In the genomic region with DNA sequence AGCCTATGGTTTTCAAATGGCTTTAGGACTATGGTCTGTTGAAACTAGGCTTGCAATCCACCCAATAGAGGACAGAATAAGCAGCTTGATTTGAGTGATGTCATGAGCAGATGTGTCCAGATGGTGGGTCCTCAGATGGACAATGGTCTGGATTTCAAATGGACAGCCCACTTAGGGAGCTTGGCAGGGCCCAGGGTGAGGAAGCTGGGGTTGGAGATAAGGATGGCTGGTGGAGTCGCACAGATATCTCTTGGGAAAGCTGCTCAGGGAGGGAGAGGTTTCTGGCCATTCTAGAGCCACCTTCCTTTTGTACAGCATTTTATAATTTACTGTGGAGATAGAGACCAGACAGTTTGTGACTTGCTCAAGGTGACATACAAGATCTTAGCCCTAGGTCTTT, we compare ENCODE assay signal across 1 cellular context.
A peak's percentile ranks its signal among the peaks of the same experiment; 100 is the strongest.
TF ChIP-seq lines count a peak whose summit lies in the region.

No MANE protein-coding gene starts in this region.

TF ChIP-seq in K562, 482 proteins besides CTCF, POLR2A, EP300 and RAD21 (continued from another document and continues in another):
- TF ChIP-seq, protein P1, sequence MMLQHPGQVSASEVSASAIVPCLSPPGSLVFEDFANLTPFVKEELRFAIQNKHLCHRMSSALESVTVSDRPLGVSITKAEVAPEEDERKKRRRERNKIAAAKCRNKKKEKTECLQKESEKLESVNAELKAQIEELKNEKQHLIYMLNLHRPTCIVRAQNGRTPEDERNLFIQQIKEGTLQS (IDR thresholded peaks at IDR 0.05) = peak; percentile 28; the same call in 1 of the 2 replicates
- TF ChIP-seq, protein P1 (CRISPR knock-in tag; conservative IDR thresholded peaks at IDR 0.05) = no peak
- TF ChIP-seq CREB3L1 (IDR thresholded peaks at IDR 0.05; ENCODE audit: borderline replicate concordance, low read depth) = no peak
- TF ChIP-seq ZNF592 (IDR thresholded peaks at IDR 0.05) = no peak
- TF ChIP-seq OTX1 (CRISPR knock-in tag; IDR thresholded peaks at IDR 0.05) = 0 out of 2 replicates have a peak, but pooled peaks have one; percentile 9
- no peak for TF ChIP-seq YY1 (IDR thresholded peaks at IDR 0.05; ENCODE audit: borderline replicate concordance in 1 of 3, control insufficient read depth in 1 of 3, extremely low read depth in 1 of 3, insufficient read depth in 3 of 3, insufficient read length in 1 of 3, insufficient replicate concordance in 2 of 3, low read depth in 1 of 3, low read length in 2 of 3)
- no peak for TF ChIP-seq ZNF212 (CRISPR knock-in tag; IDR thresholded peaks at IDR 0.05)
- TF ChIP-seq HNRNPK (IDR thresholded peaks at IDR 0.05; ENCODE audit: low read depth, low read length, poor library complexity, severe bottlenecking) = no peak
- TF ChIP-seq JUND (IDR thresholded peaks at IDR 0.05; ENCODE audit: borderline replicate concordance, low read depth, low read length) = peak; percentile 12; the same call in 1 of the 2 replicates
- TF ChIP-seq JUND (tag; IDR thresholded peaks at IDR 0.05; ENCODE audit: borderline replicate concordance, low read depth, low read length) = no peak
- 0 out of 2 replicates have a peak, but pooled peaks have one; percentile 19 for TF ChIP-seq ZNF583 (CRISPR knock-in tag; IDR thresholded peaks at IDR 0.05)
- no peak for TF ChIP-seq KDM2B (CRISPR knock-in tag; IDR thresholded peaks at IDR 0.05)
- TF ChIP-seq ZMIZ1 (IDR thresholded peaks at IDR 0.05; ENCODE audit: low read depth in 2 of 2, low read length in 2 of 2) = no peak
- TF ChIP-seq ETV1 (tag; conservative IDR thresholded peaks at IDR 0.05; ENCODE audit: low read depth) = peak; percentile 14; the same call in 1 of the 2 replicates
- TF ChIP-seq ZNF717 (CRISPR knock-in tag; IDR thresholded peaks at IDR 0.05) = no peak
- TF ChIP-seq L3MBTL2 (IDR thresholded peaks at IDR 0.05) = no peak
- peak; percentile 88 for TF ChIP-seq CBFA2T2 (conservative IDR thresholded peaks at IDR 0.05)
- TF ChIP-seq CHD4 (IDR thresholded peaks at IDR 0.05; ENCODE audit: insufficient read depth, insufficient replicate concordance, low read depth, low read length, poor library complexity, severe bottlenecking) = no peak
- no peak for TF ChIP-seq ZNF696 (CRISPR knock-in tag; conservative IDR thresholded peaks at IDR 0.05)
- peak; percentile 58; the same call in 1 of the 2 replicates for TF ChIP-seq SMARCA4 (IDR thresholded peaks at IDR 0.05)
- TF ChIP-seq CBFA2T3 (IDR thresholded peaks at IDR 0.05) = peak; percentile 91
- TF ChIP-seq, protein P2, sequence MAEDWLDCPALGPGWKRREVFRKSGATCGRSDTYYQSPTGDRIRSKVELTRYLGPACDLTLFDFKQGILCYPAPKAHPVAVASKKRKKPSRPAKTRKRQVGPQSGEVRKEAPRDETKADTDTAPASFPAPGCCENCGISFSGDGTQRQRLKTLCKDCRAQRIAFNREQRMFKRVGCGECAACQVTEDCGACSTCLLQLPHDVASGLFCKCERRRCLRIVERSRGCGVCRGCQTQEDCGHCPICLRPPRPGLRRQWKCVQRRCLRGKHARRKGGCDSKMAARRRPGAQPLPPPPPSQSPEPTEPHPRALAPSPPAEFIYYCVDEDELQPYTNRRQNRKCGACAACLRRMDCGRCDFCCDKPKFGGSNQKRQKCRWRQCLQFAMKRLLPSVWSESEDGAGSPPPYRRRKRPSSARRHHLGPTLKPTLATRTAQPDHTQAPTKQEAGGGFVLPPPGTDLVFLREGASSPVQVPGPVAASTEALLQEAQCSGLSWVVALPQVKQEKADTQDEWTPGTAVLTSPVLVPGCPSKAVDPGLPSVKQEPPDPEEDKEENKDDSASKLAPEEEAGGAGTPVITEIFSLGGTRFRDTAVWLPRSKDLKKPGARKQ (CRISPR knock-in tag; IDR thresholded peaks at IDR 0.05) = no peak
- TF ChIP-seq POU5F1 (IDR thresholded peaks at IDR 0.05; ENCODE audit: borderline replicate concordance, low read depth, low read length, partially characterized antibody) = no peak
- no peak for TF ChIP-seq ZC3H11A (IDR thresholded peaks at IDR 0.05; ENCODE audit: low read depth, low read length)
- no peak for TF ChIP-seq E4F1 (CRISPR knock-in tag; IDR thresholded peaks at IDR 0.05; ENCODE audit: borderline replicate concordance)
- peak in 1 of 2 experiments; percentile 88; a peak in 1 of 4 replicates for TF ChIP-seq SRF (CRISPR knock-in tag; IDR thresholded peaks at IDR 0.05)
- no peak for TF ChIP-seq KAT7 (CRISPR knock-in tag; IDR thresholded peaks at IDR 0.05; ENCODE audit: borderline replicate concordance)
- TF ChIP-seq ZNF584 (CRISPR knock-in tag; IDR thresholded peaks at IDR 0.05; ENCODE audit: low read depth) = 0 out of 2 replicates have a peak, but pooled peaks have one; percentile 51
- no peak for TF ChIP-seq HDAC6 (IDR thresholded peaks at IDR 0.05; ENCODE audit: low read depth, low read length)
- no peak for TF ChIP-seq ZNF232 (CRISPR knock-in tag; IDR thresholded peaks at IDR 0.05)
- TF ChIP-seq DPF2 (IDR thresholded peaks at IDR 0.05) = peak; percentile 53; the same call in 1 of the 2 replicates
- no peak for TF ChIP-seq MBD2 (IDR thresholded peaks at IDR 0.05; ENCODE audit: borderline replicate concordance, low read depth)
- TF ChIP-seq CREM (IDR thresholded peaks at IDR 0.05; ENCODE audit: low read depth) = no peak
- no peak for TF ChIP-seq KAT8 (IDR thresholded peaks at IDR 0.05; ENCODE audit: low read depth)
- no peak for TF ChIP-seq RFX7 (CRISPR knock-in tag; IDR thresholded peaks at IDR 0.05)
- no peak for TF ChIP-seq CLOCK (CRISPR knock-in tag; IDR thresholded peaks at IDR 0.05; ENCODE audit: borderline replicate concordance)
- TF ChIP-seq TARDBP (IDR thresholded peaks at IDR 0.05) = no peak
- TF ChIP-seq PML (IDR thresholded peaks at IDR 0.05; ENCODE audit: low read length) = peak; percentile 47; the same call in 1 of the 2 replicates
- peak; percentile 59; the same call in 1 of the 2 replicates for TF ChIP-seq MTA2 (IDR thresholded peaks at IDR 0.05; ENCODE audit: low read depth)
- peak; percentile 77; the same call in 1 of the 2 replicates for TF ChIP-seq ELF4 (CRISPR knock-in tag; IDR thresholded peaks at IDR 0.05)
